ENCODE assay signal across 10 cellular contexts in the genomic region with DNA sequence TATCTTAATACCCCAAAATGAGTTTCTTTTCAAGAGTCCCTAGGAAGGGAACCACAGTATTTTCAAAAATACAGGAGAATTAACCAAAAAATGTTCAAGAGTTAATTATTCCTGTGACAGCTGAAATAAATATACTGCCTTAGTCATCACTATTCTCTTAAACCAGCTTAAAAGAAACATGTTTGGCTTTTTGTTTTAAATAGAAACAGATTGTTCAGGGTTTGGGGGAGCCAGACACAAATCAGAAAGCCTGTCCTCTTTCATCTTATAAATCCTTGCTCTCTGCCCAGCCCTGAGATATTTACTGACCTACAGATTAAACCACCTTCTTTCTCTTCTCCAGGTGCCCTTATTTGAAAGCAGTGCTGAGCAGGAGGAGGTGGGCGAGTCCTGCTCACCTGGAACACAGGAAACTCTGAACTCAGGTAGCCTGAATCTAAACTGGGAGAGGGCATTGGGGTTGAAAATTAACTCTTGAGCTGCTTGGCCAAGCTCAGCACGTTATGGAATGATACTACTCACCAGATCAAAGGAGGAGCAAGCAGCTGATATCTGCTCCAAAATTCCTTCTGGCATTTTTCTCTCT.
"Had no signal": no experiment of that assay in that cellular context is flagged by ENCODE, and none has a peak within 500 bp of the region (broad histone marks: within the 10 kb centered on the region; RNA-seq: fewer than 3 reads in every experiment).

No MANE protein-coding gene starts in this region.

- DNase-seq: activated CD4-positive, alpha-beta T cell treated with anti-CD3 and anti-CD28 coated beads for 48 hours; activated CD8-positive, alpha-beta T cell treated with anti-CD3 and anti-CD28 coated beads, Interleukin-2, amount 10 ng/mL, durations not matched to agents 7 days and 5 days; activated naive CD4-positive, alpha-beta T cell; left ventricle myocardium inferior; stimulated activated CD4-positive, alpha-beta T cell treated with anti-CD3 and anti-CD28 coated beads, Interleukin-2, amount 100 ng/mL, for 48 hours; stimulated activated naive CD8-positive, alpha-beta T cell treated with anti-CD3 and anti-CD28 coated beads, Interleukin-15, Interleukin-2, amounts not matched to agents 100 U/mL and 50 U/mL, for 24 hours; upper lobe of right lung had no signal

- H3K27me3 ChIP-seq: cardiac muscle cell, upper lobe of right lung had no signal

- ATAC-seq: activated CD8-positive, alpha-beta T cell treated with anti-CD3 and anti-CD28 coated beads, Interleukin-2, amount 10 ng/mL, durations not matched to agents 7 days and 5 days; stimulated activated naive CD8-positive, alpha-beta T cell treated with anti-CD3 and anti-CD28 coated beads, Interleukin-15, Interleukin-2, amounts not matched to agents 100 U/mL and 50 U/mL, for 24 hours; upper lobe of right lung had no signal

- H3K4me1 ChIP-seq: left ventricle myocardium inferior, upper lobe of right lung had no signal

- H3K9me3 ChIP-seq: left ventricle myocardium inferior, upper lobe of right lung had no signal

- H3K27ac Mint-ChIP-seq: activated CD8-positive, alpha-beta T cell treated with anti-CD3 and anti-CD28 coated beads, Interleukin-2, amount 10 ng/mL, durations not matched to agents 7 days and 5 days; activated T-helper 1 cell treated with anti-CD3 and anti-CD28 coated beads, Interleukin-12 subunit alpha, Interleukin-12 subunit beta, Interleukin-2, Interleukin-4 antibody, amounts not matched to agents 30 ng/mL and 10 ng/mL and 1 ng/mL, durations not matched to agents 14 hours and 24 hours and 36 hours had no signal

- H3K9me3 Mint-ChIP-seq: activated T-helper 1 cell treated with anti-CD3 and anti-CD28 coated beads, Interleukin-12 subunit alpha, Interleukin-12 subunit beta, Interleukin-2, Interleukin-4 antibody, amounts not matched to agents 30 ng/mL and 10 ng/mL and 1 ng/mL, durations not matched to agents 14 hours and 24 hours and 36 hours had no signal

- H3K36me3 ChIP-seq: cardiac muscle cell, left ventricle myocardium inferior, upper lobe of right lung had no signal

- H3K4me3 Mint-ChIP-seq: activated CD8-positive, alpha-beta T cell treated with anti-CD3 and anti-CD28 coated beads, Interleukin-2, amount 10 ng/mL, durations not matched to agents 7 days and 5 days; activated T-helper 1 cell treated with anti-CD3 and anti-CD28 coated beads, Interleukin-12 subunit alpha, Interleukin-12 subunit beta, Interleukin-2, Interleukin-4 antibody, amounts not matched to agents 30 ng/mL and 10 ng/mL and 1 ng/mL, durations not matched to agents 14 hours and 24 hours and 36 hours; neural crest cell had no signal

- H3K27ac ChIP-seq: cardiac muscle cell, left ventricle myocardium inferior, upper lobe of right lung had no signal

- H3K4me3 ChIP-seq: cardiac muscle cell, left ventricle myocardium inferior, upper lobe of right lung had no signal
